1 cellular context compared by ENCODE assay signal in the genomic region with DNA sequence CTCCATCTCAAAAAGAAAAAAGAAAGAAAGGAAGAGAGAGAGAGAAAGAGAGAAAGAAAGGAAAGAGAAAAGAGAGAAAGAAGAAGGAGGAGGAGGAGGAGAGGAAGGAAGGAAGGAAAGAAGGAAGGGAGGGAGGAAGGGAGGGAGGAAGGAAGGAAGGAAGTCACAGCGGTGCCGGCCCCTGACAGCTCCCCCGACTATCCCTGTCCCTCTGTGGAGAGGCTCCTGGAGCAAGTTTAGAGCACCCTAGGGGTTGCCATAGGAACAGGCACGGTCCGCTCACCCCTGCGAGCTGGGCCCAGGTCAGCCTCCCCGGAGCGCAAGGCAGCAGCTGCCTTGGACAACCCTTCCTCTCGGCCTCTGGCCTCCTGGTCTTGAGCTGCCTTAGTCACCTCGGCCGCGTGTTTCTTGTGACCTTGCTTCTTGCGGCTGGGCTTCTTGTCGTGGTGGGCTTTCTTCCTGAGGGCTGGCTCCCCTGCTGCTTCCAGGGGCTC.
TF ChIP-seq lines count a peak whose summit lies in the region.

No MANE protein-coding gene starts in this region.

TF ChIP-seq in K562, 482 proteins besides CTCF, POLR2A, EP300 and RAD21 (continued from another document):
- TF ChIP-seq, protein P1, sequence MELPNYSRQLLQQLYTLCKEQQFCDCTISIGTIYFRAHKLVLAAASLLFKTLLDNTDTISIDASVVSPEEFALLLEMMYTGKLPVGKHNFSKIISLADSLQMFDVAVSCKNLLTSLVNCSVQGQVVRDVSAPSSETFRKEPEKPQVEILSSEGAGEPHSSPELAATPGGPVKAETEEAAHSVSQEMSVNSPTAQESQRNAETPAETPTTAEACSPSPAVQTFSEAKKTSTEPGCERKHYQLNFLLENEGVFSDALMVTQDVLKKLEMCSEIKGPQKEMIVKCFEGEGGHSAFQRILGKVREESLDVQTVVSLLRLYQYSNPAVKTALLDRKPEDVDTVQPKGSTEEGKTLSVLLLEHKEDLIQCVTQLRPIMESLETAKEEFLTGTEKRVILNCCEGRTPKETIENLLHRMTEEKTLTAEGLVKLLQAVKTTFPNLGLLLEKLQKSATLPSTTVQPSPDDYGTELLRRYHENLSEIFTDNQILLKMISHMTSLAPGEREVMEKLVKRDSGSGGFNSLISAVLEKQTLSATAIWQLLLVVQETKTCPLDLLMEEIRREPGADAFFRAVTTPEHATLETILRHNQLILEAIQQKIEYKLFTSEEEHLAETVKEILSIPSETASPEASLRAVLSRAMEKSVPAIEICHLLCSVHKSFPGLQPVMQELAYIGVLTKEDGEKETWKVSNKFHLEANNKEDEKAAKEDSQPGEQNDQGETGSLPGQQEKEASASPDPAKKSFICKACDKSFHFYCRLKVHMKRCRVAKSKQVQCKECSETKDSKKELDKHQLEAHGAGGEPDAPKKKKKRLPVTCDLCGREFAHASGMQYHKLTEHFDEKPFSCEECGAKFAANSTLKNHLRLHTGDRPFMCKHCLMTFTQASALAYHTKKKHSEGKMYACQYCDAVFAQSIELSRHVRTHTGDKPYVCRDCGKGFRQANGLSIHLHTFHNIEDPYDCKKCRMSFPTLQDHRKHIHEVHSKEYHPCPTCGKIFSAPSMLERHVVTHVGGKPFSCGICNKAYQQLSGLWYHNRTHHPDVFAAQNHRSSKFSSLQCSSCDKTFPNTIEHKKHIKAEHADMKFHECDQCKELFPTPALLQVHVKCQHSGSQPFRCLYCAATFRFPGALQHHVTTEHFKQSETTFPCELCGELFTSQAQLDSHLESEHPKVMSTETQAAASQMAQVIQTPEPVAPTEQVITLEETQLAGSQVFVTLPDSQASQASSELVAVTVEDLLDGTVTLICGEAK (IDR thresholded peaks at IDR 0.05): peak; percentile 30; the same call in 1 of the 2 replicates
- TF ChIP-seq, protein P1 (CRISPR knock-in tag; IDR thresholded peaks at IDR 0.05): no peak
- no peak for TF ChIP-seq PML (IDR thresholded peaks at IDR 0.05; ENCODE audit: low read length)
- no peak for TF ChIP-seq RBM34 (IDR thresholded peaks at IDR 0.05; ENCODE audit: borderline replicate concordance, insufficient read depth, low read length)
- TF ChIP-seq SMAD3 (CRISPR knock-in tag; conservative IDR thresholded peaks at IDR 0.05): no peak
- TF ChIP-seq, protein P2, sequence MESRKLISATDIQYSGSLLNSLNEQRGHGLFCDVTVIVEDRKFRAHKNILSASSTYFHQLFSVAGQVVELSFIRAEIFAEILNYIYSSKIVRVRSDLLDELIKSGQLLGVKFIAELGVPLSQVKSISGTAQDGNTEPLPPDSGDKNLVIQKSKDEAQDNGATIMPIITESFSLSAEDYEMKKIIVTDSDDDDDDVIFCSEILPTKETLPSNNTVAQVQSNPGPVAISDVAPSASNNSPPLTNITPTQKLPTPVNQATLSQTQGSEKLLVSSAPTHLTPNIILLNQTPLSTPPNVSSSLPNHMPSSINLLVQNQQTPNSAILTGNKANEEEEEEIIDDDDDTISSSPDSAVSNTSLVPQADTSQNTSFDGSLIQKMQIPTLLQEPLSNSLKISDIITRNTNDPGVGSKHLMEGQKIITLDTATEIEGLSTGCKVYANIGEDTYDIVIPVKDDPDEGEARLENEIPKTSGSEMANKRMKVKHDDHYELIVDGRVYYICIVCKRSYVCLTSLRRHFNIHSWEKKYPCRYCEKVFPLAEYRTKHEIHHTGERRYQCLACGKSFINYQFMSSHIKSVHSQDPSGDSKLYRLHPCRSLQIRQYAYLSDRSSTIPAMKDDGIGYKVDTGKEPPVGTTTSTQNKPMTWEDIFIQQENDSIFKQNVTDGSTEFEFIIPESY (CRISPR knock-in tag; IDR thresholded peaks at IDR 0.05): peak; percentile 67; the same call in 1 of the 2 replicates
- no peak for TF ChIP-seq SAFB (IDR thresholded peaks at IDR 0.05; ENCODE audit: borderline replicate concordance, low read depth, low read length)
TF ChIP-seq in K562: peak in this region for 8.
